In genomic region chr13:96053003-96053703, GRCh38 we compare ENCODE assay signal across 8 cellular contexts. TPM values are rescaled to one million over a fixed set of nuclear protein-coding genes. Genes with fewer than 3 reads are reported as not detected.
DNase-seq lines count a peak whose midpoint lies in the region; ATAC-seq and TF ChIP-seq lines count a peak whose summit lies in the region.

A gene with protein sequence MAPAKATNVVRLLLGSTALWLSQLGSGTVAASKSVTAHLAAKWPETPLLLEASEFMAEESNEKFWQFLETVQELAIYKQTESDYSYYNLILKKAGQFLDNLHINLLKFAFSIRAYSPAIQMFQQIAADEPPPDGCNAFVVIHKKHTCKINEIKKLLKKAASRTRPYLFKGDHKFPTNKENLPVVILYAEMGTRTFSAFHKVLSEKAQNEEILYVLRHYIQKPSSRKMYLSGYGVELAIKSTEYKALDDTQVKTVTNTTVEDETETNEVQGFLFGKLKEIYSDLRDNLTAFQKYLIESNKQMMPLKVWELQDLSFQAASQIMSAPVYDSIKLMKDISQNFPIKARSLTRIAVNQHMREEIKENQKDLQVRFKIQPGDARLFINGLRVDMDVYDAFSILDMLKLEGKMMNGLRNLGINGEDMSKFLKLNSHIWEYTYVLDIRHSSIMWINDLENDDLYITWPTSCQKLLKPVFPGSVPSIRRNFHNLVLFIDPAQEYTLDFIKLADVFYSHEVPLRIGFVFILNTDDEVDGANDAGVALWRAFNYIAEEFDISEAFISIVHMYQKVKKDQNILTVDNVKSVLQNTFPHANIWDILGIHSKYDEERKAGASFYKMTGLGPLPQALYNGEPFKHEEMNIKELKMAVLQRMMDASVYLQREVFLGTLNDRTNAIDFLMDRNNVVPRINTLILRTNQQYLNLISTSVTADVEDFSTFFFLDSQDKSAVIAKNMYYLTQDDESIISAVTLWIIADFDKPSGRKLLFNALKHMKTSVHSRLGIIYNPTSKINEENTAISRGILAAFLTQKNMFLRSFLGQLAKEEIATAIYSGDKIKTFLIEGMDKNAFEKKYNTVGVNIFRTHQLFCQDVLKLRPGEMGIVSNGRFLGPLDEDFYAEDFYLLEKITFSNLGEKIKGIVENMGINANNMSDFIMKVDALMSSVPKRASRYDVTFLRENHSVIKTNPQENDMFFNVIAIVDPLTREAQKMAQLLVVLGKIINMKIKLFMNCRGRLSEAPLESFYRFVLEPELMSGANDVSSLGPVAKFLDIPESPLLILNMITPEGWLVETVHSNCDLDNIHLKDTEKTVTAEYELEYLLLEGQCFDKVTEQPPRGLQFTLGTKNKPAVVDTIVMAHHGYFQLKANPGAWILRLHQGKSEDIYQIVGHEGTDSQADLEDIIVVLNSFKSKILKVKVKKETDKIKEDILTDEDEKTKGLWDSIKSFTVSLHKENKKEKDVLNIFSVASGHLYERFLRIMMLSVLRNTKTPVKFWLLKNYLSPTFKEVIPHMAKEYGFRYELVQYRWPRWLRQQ (N-terminal part only) (minus strand): TSS chr13:96053401. CDS start chr13:96053312, 89 bp downstream.

- H3K36me3 Mint-ChIP-seq in activated naive CD4-positive, alpha-beta T cell treated with anti-CD3 and anti-CD28 coated beads, Interleukin-2, amount 50 U/mL, for 72 hours, result peaks cover 10 to 19% of the 10 kb centered on the region in 2 donors
- H3K36me3 Mint-ChIP-seq in neural progenitor cell, result peaks cover 16% of the 10 kb centered on the region

- H3K27me3 ChIP-seq in neural progenitor cell, result no peaks in the 10 kb centered on the region

- peaks cover 4% of the 10 kb centered on the region for H3K4me1 Mint-ChIP-seq in neural progenitor cell

- H3F3A ChIP-seq in neural progenitor cell (ENCODE audit: low read depth), result peaks cover 4% of the 10 kb centered on the region

- no peaks in the 10 kb centered on the region for H3K27me3 Mint-ChIP-seq in neural progenitor cell (ENCODE audit: insufficient read depth, low read depth)

- H3K4me3 ChIP-seq in neural progenitor cell, result peak within 1 kb of the TSS; percentile 88

- H2AFZ ChIP-seq in neural progenitor cell (replicated peaks), result peak within 1 kb of the TSS; percentile 100

- peaks cover 46% of the 10 kb centered on the region for H3K79me2 ChIP-seq in neural progenitor cell (ENCODE audit: low read depth)

- peak within 1 kb of the TSS; percentile 53 for H3K27ac ChIP-seq in neural progenitor cell

- H4K20me1 ChIP-seq in neural progenitor cell (ENCODE audit: low read depth), result no peaks in the 10 kb centered on the region

- no peaks in the 10 kb centered on the region for H3K36me3 ChIP-seq in neural progenitor cell

- no peaks in the 10 kb centered on the region for H3K9me3 ChIP-seq in neural progenitor cell (ENCODE audit: low read depth)

- peak within 1 kb of the TSS; percentile 87 for H3K4me2 ChIP-seq in neural progenitor cell

- H3K9ac ChIP-seq in neural progenitor cell, result peak within 1 kb of the TSS; percentile 52

- H3K9me3 Mint-ChIP-seq in activated naive CD4-positive, alpha-beta T cell treated with anti-CD3 and anti-CD28 coated beads, Interleukin-2, amount 50 U/mL, for 72 hours, result peaks cover 5 to 8% of the 10 kb centered on the region in 2 donors
- peaks cover 21% of the 10 kb centered on the region for H3K9me3 Mint-ChIP-seq in neural progenitor cell

- peak within 1 kb of the TSS; percentile 99 for H3K4me3 Mint-ChIP-seq in neural progenitor cell

- TF ChIP-seq CTCF in neural progenitor cell (IDR thresholded peaks at IDR 0.05), result no peak

- ATAC-seq in GM19324 (IDR thresholded peaks at IDR 0.05; ENCODE audit: low FRiP score, unreplicated experiment) (peak; percentile 100), HG03354 (IDR thresholded peaks at IDR 0.05; ENCODE audit: poor library complexity, severe bottlenecking, unreplicated experiment) (peak; percentile 94)
- peak; percentile 45 to 62 for ATAC-seq in activated naive CD4-positive, alpha-beta T cell treated with anti-CD3 and anti-CD28 coated beads, Interleukin-2, amount 50 U/mL, for 72 hours

- DNase-seq in DMS 273 treated with DMSO at 0.1 percent for 48 hours (lab: John Stamatoyannopoulos, UW), result peak; percentile 52
- peak; percentile 10 for DNase-seq in NCI-H446 treated with DMSO at 0.1 percent for 48 hours (lab: John Stamatoyannopoulos, UW)
- no peak for DNase-seq in activated naive CD4-positive, alpha-beta T cell treated with anti-CD3 and anti-CD28 coated beads, Interleukin-2, amount 50 U/mL, for 72 hours (ENCODE audit: low spot score in 2 of 2)
- DNase-seq in glomerular endothelial cell (ENCODE audit: extremely low read depth, low read depth, low spot score), result peak; percentile 45
- DNase-seq in neural progenitor cell (ENCODE audit: low spot score), result peak; percentile 90
- no peak for DNase-seq in effector CD8-positive, alpha-beta T cell (lab: John Stamatoyannopoulos, UW)

- H3K27ac Mint-ChIP-seq in activated naive CD4-positive, alpha-beta T cell treated with anti-CD3 and anti-CD28 coated beads, Interleukin-2, amount 50 U/mL, for 72 hours, result no peak within 1 kb of the TSS
- H3K27ac Mint-ChIP-seq in neural progenitor cell, result peak within 1 kb of the TSS; percentile 70

- H3K4me1 ChIP-seq in neural progenitor cell, result peaks cover 3% of the 10 kb centered on the region

RNA-seq across cellular contexts. Expression of the gene that starts here (rescaled TPM):
- under 1 TPM in 1 of 2 donors, not detected in 1; 0.04 TPM for total RNA-seq in activated naive CD4-positive, alpha-beta T cell treated with anti-CD3 and anti-CD28 coated beads, Interleukin-2, amount 50 U/mL, for 72 hours
- total RNA-seq in glomerular endothelial cell (22.9 and 32.7 TPM in 2 replicates), neural progenitor cell (ENCODE audit: low replicate concordance) (58.9 and 70.4 TPM in 2 replicates)

Comparison
In these comparisons a context has a peak if more than half of its experiments do, and no peak if none do; other contexts are left out.
1. RNA of the gene that starts here (total RNA-seq): 58.9 to 70.4 TPM in neural progenitor cell and 22.9 to 32.7 TPM in glomerular endothelial cell; 0.04 TPM in activated naive CD4-positive, alpha-beta T cell treated with anti-CD3 and anti-CD28 coated beads, Interleukin-2, amount 50 U/mL, for 72 hours; every median in the first group is over 10 times any median in the second.
2. Peak in ATAC-seq in activated naive CD4-positive, alpha-beta T cell treated with anti-CD3 and anti-CD28 coated beads, Interleukin-2, amount 50 U/mL, for 72 hours; RNA of the gene not detected or under 1 TPM.
3. DNase-seq: peak in DMS 273 treated with DMSO at 0.1 percent for 48 hours (single experiment), NCI-H446 treated with DMSO at 0.1 percent for 48 hours (single experiment), glomerular endothelial cell (single experiment) and neural progenitor cell (single experiment); none in activated naive CD4-positive, alpha-beta T cell treated with anti-CD3 and anti-CD28 coated beads, Interleukin-2, amount 50 U/mL, for 72 hours (0 of 2) and effector CD8-positive, alpha-beta T cell (single experiment).
4. Peak in every context shown above with its lines, with median percentiles within 50 percentile points of each other: ATAC-seq.